Comparison of ENCODE assay signal across 1 cellular context in the genomic region with DNA sequence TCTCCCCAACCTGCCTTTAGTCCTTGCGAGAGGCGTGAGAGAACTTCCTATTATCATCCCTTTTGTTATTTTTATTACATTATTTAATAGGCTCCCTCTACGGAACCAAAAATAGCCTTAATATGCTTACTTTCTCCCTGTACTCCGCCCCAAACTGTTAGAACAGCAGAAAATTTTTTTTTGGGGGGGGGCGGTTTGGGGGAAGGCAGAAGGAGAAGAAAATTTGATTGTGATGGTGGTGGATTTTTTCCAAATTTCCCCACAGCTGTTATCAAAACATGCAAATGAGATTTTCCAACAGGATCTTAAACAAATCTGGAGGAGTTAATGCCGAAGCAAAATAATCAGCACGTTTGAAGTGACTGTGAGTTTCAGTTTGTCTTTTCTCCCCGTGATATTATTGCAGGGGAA.
TF ChIP-seq lines count a peak whose summit lies in the region.

No MANE protein-coding gene starts in this region.

TF ChIP-seq in GM23338, 12 proteins besides CTCF, POLR2A, EP300 and RAD21 (continued from another document):
- TF ChIP-seq, protein P1, sequence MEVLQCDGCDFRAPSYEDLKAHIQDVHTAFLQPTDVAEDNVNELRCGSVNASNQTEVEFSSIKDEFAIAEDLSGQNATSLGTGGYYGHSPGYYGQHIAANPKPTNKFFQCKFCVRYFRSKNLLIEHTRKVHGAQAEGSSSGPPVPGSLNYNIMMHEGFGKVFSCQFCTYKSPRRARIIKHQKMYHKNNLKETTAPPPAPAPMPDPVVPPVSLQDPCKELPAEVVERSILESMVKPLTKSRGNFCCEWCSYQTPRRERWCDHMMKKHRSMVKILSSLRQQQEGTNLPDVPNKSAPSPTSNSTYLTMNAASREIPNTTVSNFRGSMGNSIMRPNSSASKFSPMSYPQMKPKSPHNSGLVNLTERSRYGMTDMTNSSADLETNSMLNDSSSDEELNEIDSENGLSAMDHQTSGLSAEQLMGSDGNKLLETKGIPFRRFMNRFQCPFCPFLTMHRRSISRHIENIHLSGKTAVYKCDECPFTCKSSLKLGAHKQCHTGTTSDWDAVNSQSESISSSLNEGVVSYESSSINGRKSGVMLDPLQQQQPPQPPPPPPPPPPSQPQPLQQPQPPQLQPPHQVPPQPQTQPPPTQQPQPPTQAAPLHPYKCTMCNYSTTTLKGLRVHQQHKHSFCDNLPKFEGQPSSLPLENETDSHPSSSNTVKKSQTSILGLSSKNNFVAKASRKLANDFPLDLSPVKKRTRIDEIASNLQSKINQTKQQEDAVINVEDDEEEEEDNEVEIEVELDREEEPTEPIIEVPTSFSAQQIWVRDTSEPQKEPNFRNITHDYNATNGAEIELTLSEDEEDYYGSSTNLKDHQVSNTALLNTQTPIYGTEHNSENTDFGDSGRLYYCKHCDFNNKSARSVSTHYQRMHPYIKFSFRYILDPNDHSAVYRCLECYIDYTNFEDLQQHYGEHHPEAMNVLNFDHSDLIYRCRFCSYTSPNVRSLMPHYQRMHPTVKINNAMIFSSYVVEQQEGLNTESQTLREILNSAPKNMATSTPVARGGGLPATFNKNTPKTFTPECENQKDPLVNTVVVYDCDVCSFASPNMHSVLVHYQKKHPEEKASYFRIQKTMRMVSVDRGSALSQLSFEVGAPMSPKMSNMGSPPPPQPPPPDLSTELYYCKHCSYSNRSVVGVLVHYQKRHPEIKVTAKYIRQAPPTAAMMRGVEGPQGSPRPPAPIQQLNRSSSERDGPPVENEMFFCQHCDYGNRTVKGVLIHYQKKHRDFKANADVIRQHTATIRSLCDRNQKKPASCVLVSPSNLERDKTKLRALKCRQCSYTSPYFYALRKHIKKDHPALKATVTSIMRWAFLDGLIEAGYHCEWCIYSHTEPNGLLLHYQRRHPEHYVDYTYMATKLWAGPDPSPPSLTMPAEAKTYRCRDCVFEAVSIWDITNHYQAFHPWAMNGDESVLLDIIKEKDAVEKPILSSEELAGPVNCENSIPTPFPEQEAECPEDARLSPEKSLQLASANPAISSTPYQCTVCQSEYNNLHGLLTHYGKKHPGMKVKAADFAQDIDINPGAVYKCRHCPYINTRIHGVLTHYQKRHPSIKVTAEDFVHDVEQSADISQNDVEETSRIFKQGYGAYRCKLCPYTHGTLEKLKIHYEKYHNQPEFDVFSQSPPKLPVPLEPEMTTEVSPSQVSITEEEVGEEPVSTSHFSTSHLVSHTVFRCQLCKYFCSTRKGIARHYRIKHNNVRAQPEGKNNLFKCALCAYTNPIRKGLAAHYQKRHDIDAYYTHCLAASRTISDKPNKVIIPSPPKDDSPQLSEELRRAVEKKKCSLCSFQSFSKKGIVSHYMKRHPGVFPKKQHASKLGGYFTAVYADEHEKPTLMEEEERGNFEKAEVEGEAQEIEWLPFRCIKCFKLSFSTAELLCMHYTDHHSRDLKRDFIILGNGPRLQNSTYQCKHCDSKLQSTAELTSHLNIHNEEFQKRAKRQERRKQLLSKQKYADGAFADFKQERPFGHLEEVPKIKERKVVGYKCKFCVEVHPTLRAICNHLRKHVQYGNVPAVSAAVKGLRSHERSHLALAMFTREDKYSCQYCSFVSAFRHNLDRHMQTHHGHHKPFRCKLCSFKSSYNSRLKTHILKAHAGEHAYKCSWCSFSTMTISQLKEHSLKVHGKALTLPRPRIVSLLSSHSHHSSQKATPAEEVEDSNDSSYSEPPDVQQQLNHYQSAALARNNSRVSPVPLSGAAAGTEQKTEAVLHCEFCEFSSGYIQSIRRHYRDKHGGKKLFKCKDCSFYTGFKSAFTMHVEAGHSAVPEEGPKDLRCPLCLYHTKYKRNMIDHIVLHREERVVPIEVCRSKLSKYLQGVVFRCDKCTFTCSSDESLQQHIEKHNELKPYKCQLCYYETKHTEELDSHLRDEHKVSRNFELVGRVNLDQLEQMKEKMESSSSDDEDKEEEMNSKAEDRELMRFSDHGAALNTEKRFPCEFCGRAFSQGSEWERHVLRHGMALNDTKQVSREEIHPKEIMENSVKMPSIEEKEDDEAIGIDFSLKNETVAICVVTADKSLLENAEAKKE (CRISPR knock-in tag; IDR thresholded peaks at IDR 0.05): no peak
- TF ChIP-seq POLR2AphosphoS5 (IDR thresholded peaks at IDR 0.05; ENCODE audit: low read depth) (no peak; the same call in 1 of the 2 replicates), ZNF114 (CRISPR knock-in tag; IDR thresholded peaks at IDR 0.05) (no peak)
